Comparison of ENCODE assay signal across 34 cellular contexts in genomic region chr2:240162531-240162930, GRCh38. TPM values are rescaled to one million over a fixed set of nuclear protein-coding genes. Genes with fewer than 3 reads are reported as not detected.
"Had no signal": no experiment of that assay in that cellular context is flagged by ENCODE, and none has a peak within 500 bp of the region (broad histone marks: within the 10 kb centered on the region; RNA-seq: fewer than 3 reads in every experiment).

No MANE protein-coding gene starts in this region.

- H3K4me3 ChIP-seq: esophagus squamous epithelium, heart right ventricle, neural progenitor cell, smooth muscle cell, stomach, thyroid gland had no signal

- H3K36me3 Mint-ChIP-seq: activated CD8-positive, alpha-beta memory T cell treated with anti-CD3 and anti-CD28 coated beads, Interleukin-2, amount 10 ng/mL, durations not matched to agents 7 days and 5 days; activated naive CD4-positive, alpha-beta T cell treated with anti-CD3 and anti-CD28 coated beads, Interleukin-2, amount 50 U/mL, for 24 hours; mesothelial cell of epicardium; naive B cell; neural progenitor cell; stimulated activated naive B cell treated with anti-CD40 and anti-IgM and Interleukin-4, amounts not matched to agents 10 μg/mL and 1 μg/mL and 100 μg/mL, for 72 hours; T-cell had no signal

- DNase-seq: activated B cell treated with CpG ODN at 0.5 μM for 24 hours; activated CD4-positive, alpha-beta T cell treated with anti-CD3 and anti-CD28 coated beads for 36 hours; activated CD8-positive, alpha-beta memory T cell treated with anti-CD3 and anti-CD28 coated beads, Interleukin-2, amount 10 ng/mL, durations not matched to agents 7 days and 5 days; activated CD8-positive, alpha-beta T cell treated with anti-CD3 and anti-CD28 coated beads, Interleukin-2, amount 10 ng/mL, durations not matched to agents 7 days and 5 days; activated effector memory CD4-positive, alpha-beta T cell treated with Interleukin-2 at 50 U/mL for 16 hours; effector CD8-positive, alpha-beta T cell; esophagus squamous epithelium; foreskin melanocyte; heart right ventricle; kidney glomerular epithelial cell; naive B cell; retina; stimulated activated CD4-positive, alpha-beta T cell treated with anti-CD3 and anti-CD28 coated beads, Interleukin-15, amount 100 ng/mL, for 24 hours; stimulated activated CD4-positive, alpha-beta T cell treated with anti-CD3 and anti-CD28 coated beads, Interleukin-2, amount 100 ng/mL, for 24 hours; stimulated activated naive B cell treated with anti-CD40 and anti-IgM and Interleukin-4, amounts not matched to agents 10 μg/mL and 1 μg/mL and 100 μg/mL, for 72 hours; stomach; T-cell; thyroid gland had no signal

- H3K9me3 ChIP-seq: esophagus squamous epithelium, heart right ventricle, stomach, thyroid gland had no signal

- H3K4me2 ChIP-seq: neural progenitor cell, smooth muscle cell had no signal

- H3K27ac Mint-ChIP-seq: activated B cell treated with CpG ODN at 0.5 μM for 24 hours; activated CD4-positive, alpha-beta T cell treated with anti-CD3 and anti-CD28 coated beads for 36 hours; activated CD8-positive, alpha-beta memory T cell treated with anti-CD3 and anti-CD28 coated beads, Interleukin-2, amount 10 ng/mL, durations not matched to agents 7 days and 5 days; activated CD8-positive, alpha-beta T cell treated with anti-CD3 and anti-CD28 coated beads, Interleukin-2, amount 10 ng/mL, durations not matched to agents 7 days and 5 days; activated naive CD4-positive, alpha-beta T cell treated with anti-CD3 and anti-CD28 coated beads, Interleukin-2, amount 50 U/mL, for 24 hours; mesothelial cell of epicardium; neural progenitor cell; progenitor cell of endocrine pancreas; stimulated activated naive B cell treated with anti-CD40 and anti-IgM and Interleukin-4, amounts not matched to agents 10 μg/mL and 1 μg/mL and 100 μg/mL, for 72 hours; T-cell; T-helper 2 cell treated with Interferon-gamma antibody and Interleukin-4, amounts not matched to agents 5 μg/mL and 100 μg/mL, for 36 hours had no signal

- H3K27me3 Mint-ChIP-seq: activated B cell treated with CpG ODN at 0.5 μM for 24 hours; activated CD8-positive, alpha-beta memory T cell treated with anti-CD3 and anti-CD28 coated beads, Interleukin-2, amount 10 ng/mL, durations not matched to agents 7 days and 5 days had no signal

- H3K9ac ChIP-seq: neural progenitor cell had no signal

- ATAC-seq: activated CD4-positive, alpha-beta T cell treated with anti-CD3 and anti-CD28 coated beads for 36 hours; activated CD8-positive, alpha-beta memory T cell treated with anti-CD3 and anti-CD28 coated beads, Interleukin-2, amount 10 ng/mL, durations not matched to agents 7 days and 5 days; activated CD8-positive, alpha-beta T cell treated with anti-CD3 and anti-CD28 coated beads, Interleukin-2, amount 10 ng/mL, durations not matched to agents 7 days and 5 days; heart right ventricle; left lobe of liver; stimulated activated naive B cell treated with anti-CD40 and anti-IgM and Interleukin-4, amounts not matched to agents 10 μg/mL and 1 μg/mL and 100 μg/mL, for 72 hours; T-cell had no signal

- H3K27ac ChIP-seq: epithelial cell of prostate, esophagus squamous epithelium, heart right ventricle, neural progenitor cell, stomach, thyroid gland had no signal

- H2AFZ ChIP-seq: neural progenitor cell had no signal

- H3K4me1 ChIP-seq: esophagus squamous epithelium, heart right ventricle, neural progenitor cell, stomach, thyroid gland had no signal

- H3K36me3 ChIP-seq: esophagus squamous epithelium, heart right ventricle, neural progenitor cell, stomach, thyroid gland had no signal

- H3K4me1 Mint-ChIP-seq: activated B cell treated with CpG ODN at 0.5 μM for 24 hours; activated CD4-positive, alpha-beta T cell treated with anti-CD3 and anti-CD28 coated beads for 36 hours; activated CD8-positive, alpha-beta memory T cell treated with anti-CD3 and anti-CD28 coated beads, Interleukin-2, amount 10 ng/mL, durations not matched to agents 7 days and 5 days; activated naive CD4-positive, alpha-beta T cell treated with anti-CD3 and anti-CD28 coated beads, Interleukin-2, amount 50 U/mL, for 24 hours; central memory CD8-positive, alpha-beta T cell; mesothelial cell of epicardium; naive B cell; neural progenitor cell; stimulated activated naive B cell treated with anti-CD40 and anti-IgM and Interleukin-4, amounts not matched to agents 10 μg/mL and 1 μg/mL and 100 μg/mL, for 72 hours; T-cell had no signal

- H3K9me3 Mint-ChIP-seq: activated B cell treated with CpG ODN at 0.5 μM for 24 hours; activated naive CD4-positive, alpha-beta T cell treated with anti-CD3 and anti-CD28 coated beads, Interleukin-2, amount 50 U/mL, for 24 hours; central memory CD8-positive, alpha-beta T cell; mesothelial cell of epicardium; neural progenitor cell had no signal

- FAIRE-seq: bronchial epithelial cell, colon, endometrium had no signal

- H3K27me3 ChIP-seq: neural progenitor cell, thyroid gland had no signal

- H3K4me3 Mint-ChIP-seq: activated B cell treated with CpG ODN at 0.5 μM for 24 hours; activated CD4-positive, alpha-beta T cell treated with anti-CD3 and anti-CD28 coated beads for 36 hours; activated CD8-positive, alpha-beta memory T cell treated with anti-CD3 and anti-CD28 coated beads, Interleukin-2, amount 10 ng/mL, durations not matched to agents 7 days and 5 days; activated CD8-positive, alpha-beta T cell treated with anti-CD3 and anti-CD28 coated beads, Interleukin-2, amount 10 ng/mL, durations not matched to agents 7 days and 5 days; activated naive CD4-positive, alpha-beta T cell treated with anti-CD3 and anti-CD28 coated beads, Interleukin-2, amount 50 U/mL, for 24 hours; central memory CD8-positive, alpha-beta T cell; mesothelial cell of epicardium; naive B cell; neural progenitor cell; stimulated activated naive B cell treated with anti-CD40 and anti-IgM and Interleukin-4, amounts not matched to agents 10 μg/mL and 1 μg/mL and 100 μg/mL, for 72 hours; T-cell; T-helper 2 cell treated with Interferon-gamma antibody and Interleukin-4, amounts not matched to agents 5 μg/mL and 100 μg/mL, for 36 hours had no signal

RNA-seq across cellular contexts. Expression of gene OTOS, which starts 22.1 kb away (rescaled TPM):
- total RNA-seq: activated B cell treated with CpG ODN at 0.5 μM for 24 hours; activated CD4-positive, alpha-beta T cell treated with anti-CD3 and anti-CD28 coated beads for 36 hours; activated CD8-positive, alpha-beta memory T cell treated with anti-CD3 and anti-CD28 coated beads, Interleukin-2, amount 10 ng/mL, durations not matched to agents 7 days and 5 days; activated CD8-positive, alpha-beta T cell treated with anti-CD3 and anti-CD28 coated beads, Interleukin-2, amount 10 ng/mL, durations not matched to agents 7 days and 5 days; bronchial epithelial cell; dermis microvascular lymphatic vessel endothelial cell; esophagus squamous epithelium; glomerular endothelial cell; heart right ventricle; left lobe of liver; mesothelial cell of epicardium; osteocyte; progenitor cell of endocrine pancreas; smooth muscle cell; stomach; T-cell; urinary bladder had no signal
- polyA plus RNA-seq: heart right ventricle, smooth muscle cell, stomach, urinary bladder had no signal
